1 cellular context compared by ENCODE assay signal in the genomic region with DNA sequence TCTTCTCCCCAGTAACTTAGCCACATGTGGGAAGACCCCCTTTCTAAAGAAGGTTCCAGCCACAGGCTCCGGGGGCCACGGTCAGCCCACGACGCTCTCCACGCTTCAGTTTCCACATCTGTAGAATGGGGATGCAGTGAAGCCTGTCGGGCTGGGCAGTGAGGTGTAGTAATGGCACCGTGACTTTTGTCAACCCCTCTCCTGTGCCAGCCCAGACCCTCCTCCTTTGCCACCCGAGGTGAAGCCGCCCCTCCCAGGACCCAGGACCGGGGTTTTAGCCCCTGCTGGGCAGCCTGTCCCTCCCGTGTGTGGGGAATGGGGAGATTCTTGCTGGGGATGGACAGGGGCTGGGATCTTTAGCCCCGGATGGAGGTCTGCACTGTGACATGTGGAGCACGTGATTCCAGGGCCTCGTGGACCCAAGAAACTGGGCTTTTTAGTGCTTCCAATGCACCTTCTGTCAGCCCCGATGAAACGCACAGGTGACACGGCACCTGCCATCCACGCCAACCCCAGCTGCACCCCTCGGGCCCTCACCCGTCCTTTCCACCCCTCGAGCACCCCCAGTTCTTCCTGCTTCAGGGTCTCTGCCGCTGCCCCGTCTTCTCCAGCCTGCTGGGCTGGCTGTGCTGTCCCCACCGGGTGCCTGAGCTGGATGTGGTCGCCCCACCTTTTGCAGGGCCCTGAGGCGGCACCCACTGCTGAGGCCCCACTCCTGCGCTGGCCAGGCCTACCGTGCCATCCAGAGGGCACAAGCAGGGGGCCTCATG.
TF ChIP-seq lines count a peak whose summit lies in the region.

No MANE protein-coding gene starts in this region.

TF ChIP-seq in liver, 16 proteins besides CTCF, POLR2A, EP300 and RAD21 (continued from another document):
- TF ChIP-seq FOXA1 (IDR thresholded peaks at IDR 0.05) (no peak), HNF4A (conservative IDR thresholded peaks at IDR 0.05) (no peak)
